Comparison of ENCODE assay signal across 8 cellular contexts in genomic region chr20:63955281-63955845, GRCh38. TPM values are rescaled to one million over a fixed set of nuclear protein-coding genes. Genes with fewer than 3 reads are reported as not detected.
DNase-seq lines count a peak whose midpoint lies in the region; ATAC-seq, FAIRE-seq and TF ChIP-seq lines count a peak whose summit lies in the region.

No MANE protein-coding gene starts in this region.

- H3K9ac ChIP-seq in SK-N-SH (peak overlapping the region; percentile 96), kidney (ENCODE audit: low read length in 2 of 2) (peak overlapping the region; percentile 89 to 93)

- peaks cover 6 to 40% of the 10 kb centered on the region in 2 experiments; a peak in 1 of 4 replicates for H3K4me1 ChIP-seq in SK-N-SH (ENCODE audit: control insufficient read depth in 1 of 2, insufficient read depth in 2 of 2, low read depth in 1 of 2, low read length in 1 of 2)
- H3K4me1 ChIP-seq in kidney (ENCODE audit: control insufficient read depth in 1 of 2, insufficient read depth in 1 of 2, low read depth in 1 of 2, low read length in 2 of 2) = peaks cover 5 to 43% of the 10 kb centered on the region in 2 donors

- TF ChIP-seq CTCF in SK-N-SH (IDR thresholded peaks at IDR 0.05) (peak; percentile 53), kidney (IDR thresholded peaks at IDR 0.05; ENCODE audit: borderline replicate concordance, extremely low read depth, insufficient read depth) (peak; percentile 33)

- no peak for FAIRE-seq in kidney (lab: Jason Lieb, UNC)
- FAIRE-seq in GM12891 (lab: Jason Lieb, UNC) = no peak

- no peaks in the 10 kb centered on the region for H3K9me3 ChIP-seq in SK-N-SH
- H3K9me3 ChIP-seq in kidney (ENCODE audit: control insufficient read depth in 1 of 2, low read length in 2 of 2) = no peaks in the 10 kb centered on the region

- DNase-seq in stimulated activated CD4-positive, alpha-beta T cell treated with anti-CD3 and anti-CD28 coated beads, Interleukin-4, amount 100 ng/mL, for 1 hour = peak; percentile 49
- DNase-seq in stimulated activated CD4-positive, alpha-beta T cell treated with anti-CD3 and anti-CD28 coated beads, Interleukin-12 subunit alpha, Interleukin-12 subunit beta, amount 100 ng/mL, for 4 hours = no peak
- peak; percentile 75 for DNase-seq in SK-N-SH
- peak in 30 of 61 donors; percentile 27 to 72 (median 48) for DNase-seq in caudate nucleus (lab: John Stamatoyannopoulos, UW)
- peak; percentile 92 for DNase-seq in kidney
- no peak for DNase-seq in stimulated activated effector memory CD8-positive, alpha-beta T cell treated with anti-CD3 and anti-CD28 coated beads, Interleukin-12 subunit alpha, Interleukin-12 subunit beta, amount 100 ng/mL, for 72 hours (ENCODE audit: low spot score in 2 of 2)
- no peak for DNase-seq in GM12891 (ENCODE audit: insufficient read length, low spot score)

- peaks cover 56% of the 10 kb centered on the region for H3K79me2 ChIP-seq in SK-N-SH (ENCODE audit: insufficient read depth)

- H3K27ac ChIP-seq in SK-N-SH (ENCODE audit: low read depth in 2 of 2, low read length in 1 of 2) (peak overlapping the region; percentile 70 to 88; a peak in 3 of 4 replicates), caudate nucleus (ENCODE audit: low read depth, low read length) (peak overlapping the region; percentile 89), kidney (ENCODE audit: low read depth in 2 of 2, low read length in 2 of 2) (peak overlapping the region; percentile 88 to 92)

- intact Hi-C loops in kidney (cut with DNase I) = no loop called here

- no peaks in the 10 kb centered on the region for H3K27me3 ChIP-seq in SK-N-SH (ENCODE audit: insufficient read depth)

- H3K4me2 ChIP-seq in SK-N-SH = peak overlapping the region; percentile 99

- no peak for TF ChIP-seq EP300 in SK-N-SH (IDR thresholded peaks at IDR 0.05; ENCODE audit: borderline replicate concordance in 1 of 2, low read depth in 1 of 2, low read length in 1 of 2)

- H3K4me1 Mint-ChIP-seq in stimulated activated effector memory CD8-positive, alpha-beta T cell treated with anti-CD3 and anti-CD28 coated beads, Interleukin-12 subunit alpha, Interleukin-12 subunit beta, amount 100 ng/mL, for 72 hours = peaks cover 35% of the 10 kb centered on the region

- POLR2A ChIA-PET in SK-N-SH (lab: Yijun Ruan, JAX) = interaction anchor here (0.7 kb wide), 1 partner anchor 16 kb away, joined by 3 read pairs; no protein-coding TSS in a partner anchor

- peaks cover 0 to 17% of the 10 kb centered on the region in 2 experiments for H3K36me3 ChIP-seq in SK-N-SH (replicated peaks in 1 of 2; ENCODE audit: control insufficient read depth in 1 of 2, insufficient read depth in 2 of 2, low read length in 1 of 2)
- no peaks in the 10 kb centered on the region for H3K36me3 ChIP-seq in kidney (ENCODE audit: control insufficient read depth in 1 of 2, insufficient read depth in 2 of 2, low read length in 2 of 2)

- H3K4me3 ChIP-seq in SK-N-SH (ENCODE audit: low read depth in 2 of 2, low read length in 1 of 2) (peak overlapping the region; percentile 91 to 98), kidney (ENCODE audit: low read length in 2 of 2) (peak overlapping the region; percentile 73 to 78)

- peaks cover 8% of the 10 kb centered on the region for H3F3A ChIP-seq in SK-N-SH (replicated peaks; ENCODE audit: insufficient read depth)

- 2% methylated on average over 7 of the region's 33 CpGs for WGBS in SK-N-SH (ENCODE audit: low lambda C conversion rate)

- CTCF ChIA-PET in SK-N-SH (lab: Yijun Ruan, JAX) = interaction anchor here (0.6 to 4.8 kb wide), 6 partner anchors 18 to 402 kb away, joined by 3 to 32 read pairs (median 4); partner anchors contain the start of gene PRPF6

- H4K20me1 ChIP-seq in SK-N-SH (ENCODE audit: insufficient read depth) = peaks cover 45% of the 10 kb centered on the region

- H3K4me3 Mint-ChIP-seq in stimulated activated effector memory CD8-positive, alpha-beta T cell treated with anti-CD3 and anti-CD28 coated beads, Interleukin-12 subunit alpha, Interleukin-12 subunit beta, amount 100 ng/mL, for 72 hours = peak overlapping the region; percentile 74

- peak overlapping the region; percentile 59; the same call in 1 of the 2 replicates for H2AFZ ChIP-seq in SK-N-SH (ENCODE audit: low read depth)

- H3K27ac Mint-ChIP-seq in stimulated activated effector memory CD8-positive, alpha-beta T cell treated with anti-CD3 and anti-CD28 coated beads, Interleukin-12 subunit alpha, Interleukin-12 subunit beta, amount 100 ng/mL, for 72 hours = peak overlapping the region; percentile 87

- peak; percentile 24 for ATAC-seq in HG03095 (IDR thresholded peaks at IDR 0.05; ENCODE audit: unreplicated experiment)
- ATAC-seq in stimulated activated effector memory CD8-positive, alpha-beta T cell treated with anti-CD3 and anti-CD28 coated beads, Interleukin-12 subunit alpha, Interleukin-12 subunit beta, amount 100 ng/mL, for 72 hours = peak; percentile 11

- TF ChIP-seq RAD21 in SK-N-SH (IDR thresholded peaks at IDR 0.05; ENCODE audit: low read length) = no peak

- TF ChIP-seq POLR2A in GM12891 (IDR thresholded peaks at IDR 0.05; ENCODE audit: low read depth, low read length) = no peak; the same call in 1 of the 2 replicates

- peaks cover 27% of the 10 kb centered on the region for H3K36me3 Mint-ChIP-seq in stimulated activated effector memory CD8-positive, alpha-beta T cell treated with anti-CD3 and anti-CD28 coated beads, Interleukin-12 subunit alpha, Interleukin-12 subunit beta, amount 100 ng/mL, for 72 hours

- H3K9me3 Mint-ChIP-seq in stimulated activated effector memory CD8-positive, alpha-beta T cell treated with anti-CD3 and anti-CD28 coated beads, Interleukin-12 subunit alpha, Interleukin-12 subunit beta, amount 100 ng/mL, for 72 hours = no peaks in the 10 kb centered on the region

- no peaks in the 10 kb centered on the region for H3K9me2 ChIP-seq in SK-N-SH

TF ChIP-seq in SK-N-SH, 30 proteins besides CTCF, POLR2A, EP300 and RAD21:
- no peak for TF ChIP-seq FOSL2 (IDR thresholded peaks at IDR 0.05; ENCODE audit: borderline replicate concordance, low read depth)
- TF ChIP-seq TCF12 (IDR thresholded peaks at IDR 0.05) = no peak
- TF ChIP-seq CHD2 (IDR thresholded peaks at IDR 0.05; ENCODE audit: low read length, partially characterized antibody) = no peak
- peak; percentile 41; the same call in 1 of the 2 replicates for TF ChIP-seq ELF1 (IDR thresholded peaks at IDR 0.05)

TF ChIP-seq in GM12891, 5 proteins besides CTCF, POLR2A, EP300 and RAD21:
- TF ChIP-seq POLR2AphosphoS5 (IDR thresholded peaks at IDR 0.05; ENCODE audit: low read depth, low read length) (no peak), TAF1 (IDR thresholded peaks at IDR 0.05; ENCODE audit: low read depth, low read length) (no peak), POU2F2 (IDR thresholded peaks at IDR 0.05; ENCODE audit: low read depth, low read length) (no peak), PAX5 (IDR thresholded peaks at IDR 0.05; ENCODE audit: insufficient read depth, low read length, severe bottlenecking) (no peak), SPI1 (IDR thresholded peaks at IDR 0.05; ENCODE audit: low read depth, low read length) (no peak)
TF ChIP-seq in GM12891: peak in this region for 0.

RNA-seq across cellular contexts. Expression of gene UCKL1, which starts 0.9 kb away (rescaled TPM):
- 70.3 and 71.6 TPM in 2 replicates for polyA plus RNA-seq in SK-N-SH (2012; rRNA removed)
- 25.9 and 43.7 TPM in 2 replicates for polyA plus RNA-seq in SK-N-SH (2012; cell fraction: cytosol; rRNA removed)
- polyA plus RNA-seq in SK-N-SH (2012; cell fraction: nucleus; rRNA removed) = 214 and 226 TPM in 2 replicates
- 39.8 TPM for total RNA-seq in kidney
- polyA plus RNA-seq in kidney (ENCODE audit: insufficient read depth, low read depth, low replicate concordance) = 39.3 TPM
- 21.2 TPM for polyA plus RNA-seq in GM12891 (2012; ENCODE audit: low read depth, missing spikeins)

RNA-seq across cellular contexts. Expression of gene ZNF512B, which starts 14.4 kb away (rescaled TPM):
- polyA plus RNA-seq in SK-N-SH (2012; rRNA removed) (10.4 and 11.8 TPM in 2 replicates), kidney (ENCODE audit: insufficient read depth, low read depth, low replicate concordance) (8.6 TPM)
- 5.1 and 8.4 TPM in 2 replicates for polyA plus RNA-seq in SK-N-SH (2012; cell fraction: cytosol; rRNA removed)
- 43.8 and 50.5 TPM in 2 replicates for polyA plus RNA-seq in SK-N-SH (2012; cell fraction: nucleus; rRNA removed)
- 19.2 TPM for total RNA-seq in kidney
- polyA plus RNA-seq in GM12891 (2012; ENCODE audit: low read depth, missing spikeins) = 12.5 TPM

RNA-seq across cellular contexts. Expression of gene SAMD10, which starts 24.1 kb away (rescaled TPM):
- 11.0 and 11.6 TPM in 2 replicates for polyA plus RNA-seq in SK-N-SH (2012; rRNA removed)
- 3.8 and 5.8 TPM in 2 replicates for polyA plus RNA-seq in SK-N-SH (2012; cell fraction: cytosol; rRNA removed)
- polyA plus RNA-seq in SK-N-SH (2012; cell fraction: nucleus; rRNA removed) = 72.3 and 82.0 TPM in 2 replicates
- 7.9 TPM for total RNA-seq in kidney
- 8.5 TPM for polyA plus RNA-seq in kidney (ENCODE audit: insufficient read depth, low read depth, low replicate concordance)
- 116 TPM for polyA plus RNA-seq in GM12891 (2012; ENCODE audit: low read depth, missing spikeins)

RNA-seq across cellular contexts. Expression of gene PRPF6, which starts 25.6 kb away (rescaled TPM):
- polyA plus RNA-seq in SK-N-SH (2012; rRNA removed) (50.1 and 59.1 TPM in 2 replicates), kidney (ENCODE audit: insufficient read depth, low read depth, low replicate concordance) (51.3 TPM)
- 38.8 and 45.4 TPM in 2 replicates for polyA plus RNA-seq in SK-N-SH (2012; cell fraction: cytosol; rRNA removed)
- polyA plus RNA-seq in SK-N-SH (2012; cell fraction: nucleus; rRNA removed) = 62.1 and 68.6 TPM in 2 replicates
- total RNA-seq in kidney = 73.3 TPM
- 142 TPM for polyA plus RNA-seq in GM12891 (2012; ENCODE audit: low read depth, missing spikeins)

Comparison
In these comparisons a context has a peak if more than half of its experiments do, and no peak if none do; other contexts are left out.
1. DNase-seq: peak in stimulated activated CD4-positive, alpha-beta T cell treated with anti-CD3 and anti-CD28 coated beads, Interleukin-4, amount 100 ng/mL, for 1 hour (single experiment), SK-N-SH (single experiment) and kidney (single experiment); none in stimulated activated CD4-positive, alpha-beta T cell treated with anti-CD3 and anti-CD28 coated beads, Interleukin-12 subunit alpha, Interleukin-12 subunit beta, amount 100 ng/mL, for 4 hours (single experiment), stimulated activated effector memory CD8-positive, alpha-beta T cell treated with anti-CD3 and anti-CD28 coated beads, Interleukin-12 subunit alpha, Interleukin-12 subunit beta, amount 100 ng/mL, for 72 hours (0 of 2) and GM12891 (single experiment).
2. Peak in every context shown above with its lines, with median percentiles within 50 percentile points of each other: H3K27ac ChIP-seq.